In the genomic region with DNA sequence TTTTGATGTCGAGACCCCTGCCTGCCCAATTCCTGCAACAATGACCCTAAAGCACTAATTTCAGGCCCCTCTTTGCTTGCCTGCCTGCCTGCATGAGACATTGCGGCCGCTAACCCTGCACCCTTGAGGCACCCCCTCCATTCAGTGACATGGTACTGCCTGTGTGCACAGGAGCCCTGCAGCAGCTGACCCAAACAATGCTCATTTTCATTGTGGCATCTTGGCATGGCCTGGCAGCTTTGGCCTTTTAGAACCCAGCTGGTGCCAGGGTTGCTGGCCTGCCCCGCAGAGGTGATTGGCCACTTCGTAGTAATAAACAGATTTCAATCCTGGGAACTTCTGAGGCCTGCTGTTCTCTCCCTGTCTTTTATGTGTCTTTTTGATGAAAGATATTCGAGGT, we compare ENCODE assay signal across 28 cellular contexts. TPM values are rescaled to one million over a fixed set of nuclear protein-coding genes. Genes with fewer than 3 reads are reported as not detected.
DNase-seq lines count a peak whose midpoint lies in the region; ATAC-seq and TF ChIP-seq lines count a peak whose summit lies in the region.
"Had no signal": no experiment of that assay in that cellular context is flagged by ENCODE, and none has a peak within 500 bp of the region (broad histone marks: within the 10 kb centered on the region; RNA-seq: fewer than 3 reads in every experiment).

No MANE protein-coding gene starts in this region.

- H3K9me3 ChIP-seq in neural cell (ENCODE audit: low read length), result no peaks in the 10 kb centered on the region
- H3K9me3 ChIP-seq in tibial artery, result no peaks in the 10 kb centered on the region
- H3K9me3 ChIP-seq: body of pancreas, esophagus squamous epithelium, MG63, uterus had no signal

- intact Hi-C loops in tibial artery (cut with DNase I; ENCODE audit: low total_unique reads), result loop anchor here (10.0 kb wide), 1 partner anchor 187 kb away; no protein-coding TSS in a partner anchor

- H3K36me3 ChIP-seq in neural cell (ENCODE audit: insufficient read depth, low read length) (no peaks in the 10 kb centered on the region), tibial artery (no peaks in the 10 kb centered on the region)
- H3K36me3 ChIP-seq: esophagus squamous epithelium, MG63, uterus had no signal

- H3K4me3 Mint-ChIP-seq in activated T-helper 17 cell treated with anti-CD3 and anti-CD28 coated beads, Interleukin-2, amount 50 U/mL, for 72 hours, result no peak overlapping the region
- no peak overlapping the region for H3K4me3 Mint-ChIP-seq in glutamatergic neuron (ENCODE audit: unreplicated experiment)
- H3K4me3 Mint-ChIP-seq: activated CD4-positive, alpha-beta memory T cell treated with anti-CD3 and anti-CD28 coated beads, Interleukin-2, amount 10 ng/mL, durations not matched to agents 7 days and 5 days; activated T-cell treated with anti-CD3 and anti-CD28 coated beads, Interleukin-2, amount 50 U/mL, for 24 hours; CD8-positive, alpha-beta memory T cell; mesothelial cell of epicardium; T-cell had no signal

- no peaks in the 10 kb centered on the region for H3K9me2 ChIP-seq in neural cell (ENCODE audit: insufficient read depth, low read length)

- no peaks in the 10 kb centered on the region for H3F3A ChIP-seq in neural cell (ENCODE audit: insufficient read depth, low read length, poor library complexity, severe bottlenecking)

- H3K4me3 ChIP-seq in neural cell (ENCODE audit: low read length) (peak overlapping the region; percentile 24), tibial artery (no peak overlapping the region)
- H3K4me3 ChIP-seq: body of pancreas, esophagus squamous epithelium, MG63, uterus had no signal

- TF ChIP-seq EP300 in neural cell (conservative IDR thresholded peaks at IDR 0.05; ENCODE audit: poor library complexity, severe bottlenecking), result no peak

- H4K20me1 ChIP-seq in neural cell (ENCODE audit: insufficient read depth), result no peaks in the 10 kb centered on the region

- peaks cover 26% of the 10 kb centered on the region for H3K4me1 Mint-ChIP-seq in activated T-helper 17 cell treated with anti-CD3 and anti-CD28 coated beads, Interleukin-2, amount 50 U/mL, for 72 hours
- peaks cover 46% of the 10 kb centered on the region for H3K4me1 Mint-ChIP-seq in glutamatergic neuron (ENCODE audit: low read depth, unreplicated experiment)
- H3K4me1 Mint-ChIP-seq: mesothelial cell of epicardium had no signal

- no peaks in the 10 kb centered on the region for H3K27me3 ChIP-seq in neural cell (ENCODE audit: insufficient read depth, low read depth, low read length)
- no peaks in the 10 kb centered on the region for H3K27me3 ChIP-seq in tibial artery
- H3K27me3 ChIP-seq: body of pancreas, esophagus squamous epithelium, MG63, uterus had no signal

- TF ChIP-seq RAD21 in neural cell (conservative IDR thresholded peaks at IDR 0.05), result no peak

- H3K36me3 Mint-ChIP-seq in activated T-helper 17 cell treated with anti-CD3 and anti-CD28 coated beads, Interleukin-2, amount 50 U/mL, for 72 hours (ENCODE audit: low read depth), result no peaks in the 10 kb centered on the region
- no peaks in the 10 kb centered on the region for H3K36me3 Mint-ChIP-seq in glutamatergic neuron (ENCODE audit: unreplicated experiment)
- H3K36me3 Mint-ChIP-seq: mesothelial cell of epicardium had no signal

- no peak overlapping the region for H3K9ac ChIP-seq in neural cell (ENCODE audit: low read length)

- H3K4me2 ChIP-seq in neural cell (ENCODE audit: low read length), result no peak overlapping the region

- ATAC-seq in activated T-helper 17 cell treated with anti-CD3 and anti-CD28 coated beads, Interleukin-2, amount 50 U/mL, for 72 hours (replicated peaks), result no peak
- no peak for ATAC-seq in GM18498 (IDR thresholded peaks at IDR 0.05; ENCODE audit: unreplicated experiment)
- ATAC-seq: activated naive CD4-positive, alpha-beta T cell treated with anti-CD3 and anti-CD28 coated beads, Interleukin-2, amount 50 U/mL, for 72 hours; body of pancreas; T-cell had no signal

- peaks cover 0 to 43% (median 9%) of the 10 kb centered on the region in 4 donors for H3K4me1 ChIP-seq in tibial artery
- H3K4me1 ChIP-seq: uterus had no signal

- DNase-seq in C1 segment of cervical spinal cord (lab: John Stamatoyannopoulos, UW) (peak in 13 of 14 donors; percentile 40 to 84 (median 75)), glutamatergic neuron (peak; percentile 22), tibial artery (no peak), NCI-H1436 (lab: John Stamatoyannopoulos, UW) (no peak)
- no peak for DNase-seq in activated naive CD4-positive, alpha-beta T cell (lab: John Stamatoyannopoulos, UW)
- DNase-seq: activated CD4-positive, alpha-beta memory T cell treated with anti-CD3 and anti-CD28 coated beads, Interleukin-2, amount 10 ng/mL, durations not matched to agents 7 days and 5 days; activated T-cell treated with anti-CD3 and anti-CD28 coated beads, Interleukin-2, amount 50 U/mL, for 24 hours; body of pancreas; CD8-positive, alpha-beta memory T cell; DMS79 treated with DMSO at 0.1 percent for 48 hours; effector CD8-positive, alpha-beta T cell; esophagus squamous epithelium; GOT3; IMR-90; NCI-H187; NCI-H345; SHP77; stimulated activated naive CD4-positive, alpha-beta T cell treated with Interleukin-2 at 50 U/mL for 16 hours; T-cell; uterus had no signal

- no peaks in the 10 kb centered on the region for H3K27me3 Mint-ChIP-seq in activated T-helper 17 cell treated with anti-CD3 and anti-CD28 coated beads, Interleukin-2, amount 50 U/mL, for 72 hours
- H3K27me3 Mint-ChIP-seq in glutamatergic neuron (ENCODE audit: unreplicated experiment), result peaks cover 2% of the 10 kb centered on the region
- H3K27me3 Mint-ChIP-seq: activated CD4-positive, alpha-beta memory T cell treated with anti-CD3 and anti-CD28 coated beads, Interleukin-2, amount 10 ng/mL, durations not matched to agents 7 days and 5 days; activated T-cell treated with anti-CD3 and anti-CD28 coated beads, Interleukin-2, amount 50 U/mL, for 24 hours; CD8-positive, alpha-beta memory T cell; T-cell had no signal

- no peaks in the 10 kb centered on the region for H3K9me3 Mint-ChIP-seq in activated T-helper 17 cell treated with anti-CD3 and anti-CD28 coated beads, Interleukin-2, amount 50 U/mL, for 72 hours
- peaks cover 5% of the 10 kb centered on the region for H3K9me3 Mint-ChIP-seq in glutamatergic neuron (ENCODE audit: unreplicated experiment)
- H3K9me3 Mint-ChIP-seq: activated CD4-positive, alpha-beta memory T cell treated with anti-CD3 and anti-CD28 coated beads, Interleukin-2, amount 10 ng/mL, durations not matched to agents 7 days and 5 days; activated naive CD4-positive, alpha-beta T cell treated with anti-CD3 and anti-CD28 coated beads, Interleukin-2, amount 50 U/mL, for 72 hours; activated T-cell treated with anti-CD3 and anti-CD28 coated beads, Interleukin-2, amount 50 U/mL, for 24 hours; CD8-positive, alpha-beta memory T cell; mesothelial cell of epicardium; T-cell had no signal

- no peak overlapping the region for H2AFZ ChIP-seq in neural cell (ENCODE audit: low read depth, low read length)

- peak overlapping the region; percentile 8 for H3K27ac Mint-ChIP-seq in activated T-helper 17 cell treated with anti-CD3 and anti-CD28 coated beads, Interleukin-2, amount 50 U/mL, for 72 hours
- peak overlapping the region; percentile 67 for H3K27ac Mint-ChIP-seq in glutamatergic neuron (ENCODE audit: unreplicated experiment)
- H3K27ac Mint-ChIP-seq: activated CD4-positive, alpha-beta memory T cell treated with anti-CD3 and anti-CD28 coated beads, Interleukin-2, amount 10 ng/mL, durations not matched to agents 7 days and 5 days; activated T-cell treated with anti-CD3 and anti-CD28 coated beads, Interleukin-2, amount 50 U/mL, for 24 hours; mesothelial cell of epicardium; T-cell had no signal

- H3K27ac ChIP-seq in neural cell (ENCODE audit: low read length), result peak overlapping the region; percentile 43
- no peak overlapping the region for H3K27ac ChIP-seq in tibial artery
- H3K27ac ChIP-seq: HL-60, uterus, VCaP had no signal

- peaks cover 27% of the 10 kb centered on the region for H3K79me2 ChIP-seq in neural cell (replicated peaks; ENCODE audit: insufficient read depth, low read length)

- TF ChIP-seq CTCF in glutamatergic neuron (IDR thresholded peaks at IDR 0.05; ENCODE audit: partially characterized antibody, unreplicated experiment) (no peak), neural cell (IDR thresholded peaks at IDR 0.05; ENCODE audit: poor library complexity, severe bottlenecking) (no peak), tibial artery (IDR thresholded peaks at IDR 0.05) (no peak)

TF ChIP-seq in neural cell, 6 proteins besides CTCF, POLR2A, EP300 and RAD21 (continues in another document):
- TF ChIP-seq EZH2 (IDR thresholded peaks at IDR 0.05; ENCODE audit: borderline replicate concordance, insufficient read depth, low read length, poor library complexity, severe bottlenecking), result no peak
- no peak for TF ChIP-seq MXI1 (conservative IDR thresholded peaks at IDR 0.05; ENCODE audit: poor library complexity, severe bottlenecking)
- no peak for TF ChIP-seq SMC3 (conservative IDR thresholded peaks at IDR 0.05; ENCODE audit: poor library complexity)
- no peak for TF ChIP-seq TAF1 (IDR thresholded peaks at IDR 0.05; ENCODE audit: low read depth)
- TF ChIP-seq, protein P1, sequence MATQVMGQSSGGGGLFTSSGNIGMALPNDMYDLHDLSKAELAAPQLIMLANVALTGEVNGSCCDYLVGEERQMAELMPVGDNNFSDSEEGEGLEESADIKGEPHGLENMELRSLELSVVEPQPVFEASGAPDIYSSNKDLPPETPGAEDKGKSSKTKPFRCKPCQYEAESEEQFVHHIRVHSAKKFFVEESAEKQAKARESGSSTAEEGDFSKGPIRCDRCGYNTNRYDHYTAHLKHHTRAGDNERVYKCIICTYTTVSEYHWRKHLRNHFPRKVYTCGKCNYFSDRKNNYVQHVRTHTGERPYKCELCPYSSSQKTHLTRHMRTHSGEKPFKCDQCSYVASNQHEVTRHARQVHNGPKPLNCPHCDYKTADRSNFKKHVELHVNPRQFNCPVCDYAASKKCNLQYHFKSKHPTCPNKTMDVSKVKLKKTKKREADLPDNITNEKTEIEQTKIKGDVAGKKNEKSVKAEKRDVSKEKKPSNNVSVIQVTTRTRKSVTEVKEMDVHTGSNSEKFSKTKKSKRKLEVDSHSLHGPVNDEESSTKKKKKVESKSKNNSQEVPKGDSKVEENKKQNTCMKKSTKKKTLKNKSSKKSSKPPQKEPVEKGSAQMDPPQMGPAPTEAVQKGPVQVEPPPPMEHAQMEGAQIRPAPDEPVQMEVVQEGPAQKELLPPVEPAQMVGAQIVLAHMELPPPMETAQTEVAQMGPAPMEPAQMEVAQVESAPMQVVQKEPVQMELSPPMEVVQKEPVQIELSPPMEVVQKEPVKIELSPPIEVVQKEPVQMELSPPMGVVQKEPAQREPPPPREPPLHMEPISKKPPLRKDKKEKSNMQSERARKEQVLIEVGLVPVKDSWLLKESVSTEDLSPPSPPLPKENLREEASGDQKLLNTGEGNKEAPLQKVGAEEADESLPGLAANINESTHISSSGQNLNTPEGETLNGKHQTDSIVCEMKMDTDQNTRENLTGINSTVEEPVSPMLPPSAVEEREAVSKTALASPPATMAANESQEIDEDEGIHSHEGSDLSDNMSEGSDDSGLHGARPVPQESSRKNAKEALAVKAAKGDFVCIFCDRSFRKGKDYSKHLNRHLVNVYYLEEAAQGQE (IDR thresholded peaks at IDR 0.05; ENCODE audit: borderline replicate concordance), result no peak

RNA-seq across cellular contexts. Expression of a gene that starts 33.8 kb away (rescaled TPM):
- 10 to 100 TPM in 1 of 2 donors, 1 to 10 TPM in 1; 7.0 to 11.0 TPM for total RNA-seq in activated T-helper 17 cell treated with anti-CD3 and anti-CD28 coated beads, Interleukin-2, amount 50 U/mL, for 72 hours
- 27.9 TPM for total RNA-seq in glutamatergic neuron (ENCODE audit: unreplicated experiment)
- 14.2 and 24.5 TPM in 2 replicates for polyA plus RNA-seq in neural cell
- 39.0 and 46.7 TPM in 2 replicates for polyA minus RNA-seq in neural cell

Comparison
In these comparisons a context has a peak if more than half of its experiments do, and no peak if none do; other contexts are left out.
1. DNase-seq: peak in C1 segment of cervical spinal cord (13 of 14) and glutamatergic neuron (single experiment); none in activated naive CD4-positive, alpha-beta T cell (0 of 4), tibial artery (0 of 2) and NCI-H1436 (single experiment).